ENCODE assay signal across 13 cellular contexts in genomic region chr20:52049001-52049731, GRCh38.
A peak's percentile ranks its signal among the peaks of the same experiment; 100 is the strongest.
DNase-seq lines count a peak whose midpoint lies in the region; ATAC-seq, FAIRE-seq and TF ChIP-seq lines count a peak whose summit lies in the region.
"Had no signal": no experiment of that assay in that cellular context is flagged by ENCODE, and none has a peak within 500 bp of the region (broad histone marks: within the 10 kb centered on the region; RNA-seq: fewer than 3 reads in every experiment).

No MANE protein-coding gene starts in this region.

- peak overlapping the region; percentile 86; the same call in 1 of the 2 replicates for H2BK5ac ChIP-seq in H1 (ENCODE audit: low read depth, low read length)

- no peaks in the 10 kb centered on the region for H3K36me3 Mint-ChIP-seq in mesothelial cell of epicardium
- H3K36me3 Mint-ChIP-seq in MCF 10A (ENCODE audit: insufficient read depth, unreplicated experiment): no peaks in the 10 kb centered on the region
- H3K36me3 Mint-ChIP-seq: CD4-positive, CD25-positive, alpha-beta regulatory T cell had no signal

- no peak overlapping the region for H2AFZ ChIP-seq in H1 (ENCODE audit: low read length)

- H3K27ac ChIP-seq in HUES48 (ENCODE audit: low read depth, low read length): peak overlapping the region; percentile 98
- H3K27ac ChIP-seq in H1 (ENCODE audit: low read depth, low read length): peak overlapping the region; percentile 33; the same call in 1 of the 2 replicates
- no peak overlapping the region for H3K27ac ChIP-seq in suprapubic skin
- H3K27ac ChIP-seq: gastrocnemius medialis had no signal

- H3K27ac Mint-ChIP-seq in mesothelial cell of epicardium (peak overlapping the region; percentile 91), MCF 10A (ENCODE audit: low read depth, unreplicated experiment) (no peak overlapping the region)
- H3K27ac Mint-ChIP-seq: CD4-positive, CD25-positive, alpha-beta regulatory T cell had no signal

- no peak overlapping the region for H4K8ac ChIP-seq in H1 (ENCODE audit: extremely low read depth, insufficient read depth, low read length)

- FAIRE-seq in H1 (lab: Jason Lieb, UNC): no peak
- FAIRE-seq: bronchial epithelial cell, small intestine had no signal

- no peak for TF ChIP-seq CTCF in H1 (IDR thresholded peaks at IDR 0.05; ENCODE audit: control extremely low read depth in 1 of 3, insufficient read depth in 1 of 3, low read depth in 1 of 3, low read length in 3 of 3)
- no peak for TF ChIP-seq CTCF in mesothelial cell of epicardium (IDR thresholded peaks at IDR 0.05; ENCODE audit: unreplicated experiment)
- TF ChIP-seq CTCF in suprapubic skin (IDR thresholded peaks at IDR 0.05): no peak
- TF ChIP-seq CTCF in MCF 10A (IDR thresholded peaks at IDR 0.05; ENCODE audit: unreplicated experiment): no peak

- no peaks in the 10 kb centered on the region for H4K20me1 ChIP-seq in H1 (replicated peaks in 1 of 2; ENCODE audit: control insufficient read depth in 1 of 2, insufficient read depth in 2 of 2, low read length in 2 of 2)

- POLR2A ChIA-PET in H1 (lab: Charles Lee; ENCODE audit: partially characterized antibody): interaction anchor here (0.6 to 4.6 kb wide), 9 partner anchors 10 to 332 kb away, joined by 3 to 24 read pairs (median 4); no protein-coding TSS in a partner anchor
- POLR2A ChIA-PET in MCF 10A (lab: Yijun Ruan, JAX): interaction anchor here (0.7 kb wide), 2 partner anchors 9 to 1276 kb away, joined by 3 to 4 read pairs; no protein-coding TSS in a partner anchor

- H3K56ac ChIP-seq in H1 (replicated peaks; ENCODE audit: insufficient read length, low read depth, low read length): no peak overlapping the region

- H3K9me3 Mint-ChIP-seq in mesothelial cell of epicardium: no peaks in the 10 kb centered on the region
- H3K9me3 Mint-ChIP-seq in MCF 10A (ENCODE audit: unreplicated experiment): no peaks in the 10 kb centered on the region

- H3K4me1 ChIP-seq in HUES48 (ENCODE audit: control insufficient read depth, insufficient read depth, low read length) (peaks cover 34% of the 10 kb centered on the region), H1 (replicated peaks in 1 of 4; ENCODE audit: control insufficient read depth in 3 of 4, insufficient read depth in 4 of 4, low read length in 3 of 4) (peaks cover 8 to 22% (median 15%) of the 10 kb centered on the region in 4 experiments), suprapubic skin (no peaks in the 10 kb centered on the region)
- H3K4me1 ChIP-seq: gastrocnemius medialis had no signal

- no peaks in the 10 kb centered on the region for H3K79me1 ChIP-seq in H1 (ENCODE audit: low read depth, low read length)

- H2BK120ac ChIP-seq in H1 (replicated peaks; ENCODE audit: low read depth, low read length): peak overlapping the region; percentile 16

- H3K9ac ChIP-seq in HUES48 (ENCODE audit: low read depth, low read length) (peak overlapping the region; percentile 41), H1 (replicated peaks in 1 of 4; ENCODE audit: extremely low read depth in 1 of 4, low read depth in 3 of 4, low read length in 3 of 4) (no peak overlapping the region)

- no peak overlapping the region for H3K23ac ChIP-seq in H1 (ENCODE audit: insufficient read length)

- CTCF ChIA-PET in H1 (lab: Charles Lee; ENCODE audit: partially characterized antibody) (interaction anchor here (0.6 to 1.4 kb wide), 4 partner anchors 12 to 249 kb away, joined by 3 to 8 read pairs (median 4); no protein-coding TSS in a partner anchor), MCF 10A (lab: Yijun Ruan, JAX) (interaction anchor here (0.9 to 2.1 kb wide), 4 partner anchors 12 to 250 kb away, joined by 3 to 7 read pairs (median 4); no protein-coding TSS in a partner anchor)

- TF ChIP-seq EP300 in H1 (IDR thresholded peaks at IDR 0.05; ENCODE audit: borderline replicate concordance in 1 of 2, low read depth in 2 of 2, low read length in 2 of 2) (no peak), suprapubic skin (IDR thresholded peaks at IDR 0.05) (no peak)

- no peaks in the 10 kb centered on the region for H3K79me2 ChIP-seq in H1 (ENCODE audit: control insufficient read depth in 1 of 2, insufficient read depth in 2 of 2, low read length in 2 of 2)

- peak overlapping the region; percentile 18 for H3K4me3 ChIP-seq in HUES48 (ENCODE audit: low read depth, low read length)
- H3K4me3 ChIP-seq in H1 (ENCODE audit: extremely low read depth in 1 of 4, insufficient read depth in 2 of 4, low read depth in 3 of 4, low read length in 4 of 4): peak overlapping the region in 1 of 4 experiments; percentile 52; a peak in 1 of 8 replicates
- no peak overlapping the region for H3K4me3 ChIP-seq in suprapubic skin
- H3K4me3 ChIP-seq: gastrocnemius medialis had no signal

- BruUV-seq in MCF 10A (replicated peaks; lab: Mats Ljungman, UMichigan): no TSS peak

- H3K36me3 ChIP-seq in HUES48 (ENCODE audit: control insufficient read depth, insufficient read depth, low read length) (no peaks in the 10 kb centered on the region), H1 (ENCODE audit: control insufficient read depth in 2 of 4, insufficient read depth in 4 of 4, low read length in 3 of 4) (no peaks in the 10 kb centered on the region), suprapubic skin (no peaks in the 10 kb centered on the region)
- H3K36me3 ChIP-seq: gastrocnemius medialis had no signal

- 0 out of 2 replicates have a peak, but pooled peaks cover 2% of the 10 kb centered on the region for H3K23me2 ChIP-seq in H1 (ENCODE audit: low read depth, low read length)

- H3K9me3 ChIP-seq in HUES48 (ENCODE audit: control insufficient read depth, insufficient read depth, low read length): no peaks in the 10 kb centered on the region
- no peaks in the 10 kb centered on the region for H3K9me3 ChIP-seq in H1 (ENCODE audit: insufficient read depth in 2 of 2, low read depth in 1 of 2, low read length in 1 of 2)
- no peaks in the 10 kb centered on the region for H3K9me3 ChIP-seq in suprapubic skin
- H3K9me3 ChIP-seq: gastrocnemius medialis had no signal

- peak overlapping the region; percentile 34 for H3K4ac ChIP-seq in H1 (replicated peaks; ENCODE audit: insufficient read length, low read depth, low read length)

- H3K4me3 Mint-ChIP-seq in mesothelial cell of epicardium: peak overlapping the region; percentile 40
- no peak overlapping the region for H3K4me3 Mint-ChIP-seq in MCF 10A (ENCODE audit: unreplicated experiment)
- H3K4me3 Mint-ChIP-seq: CD4-positive, CD25-positive, alpha-beta regulatory T cell had no signal

- H3K14ac ChIP-seq in H1 (ENCODE audit: insufficient read length): no peak overlapping the region

- H3K27me3 Mint-ChIP-seq in mesothelial cell of epicardium (ENCODE audit: low read depth) (no peaks in the 10 kb centered on the region), MCF 10A (ENCODE audit: insufficient read depth, unreplicated experiment) (no peaks in the 10 kb centered on the region)

- H3K27me3 ChIP-seq in HUES48 (ENCODE audit: control insufficient read depth, insufficient read depth, low read length): no peaks in the 10 kb centered on the region
- H3K27me3 ChIP-seq in H1 (replicated peaks in 1 of 4; ENCODE audit: control insufficient read depth in 3 of 4, extremely low read depth in 1 of 4, insufficient read depth in 3 of 4, low read length in 3 of 4): no peaks in the 10 kb centered on the region
- H3K27me3 ChIP-seq in suprapubic skin: no peaks in the 10 kb centered on the region
- H3K27me3 ChIP-seq: gastrocnemius medialis had no signal

- H2BK20ac ChIP-seq in H1 (ENCODE audit: low read length): peak overlapping the region; percentile 99

- ATAC-seq in HG02763 (IDR thresholded peaks at IDR 0.05; ENCODE audit: unreplicated experiment): no peak
- ATAC-seq: gastrocnemius medialis had no signal

- H3K4me1 Mint-ChIP-seq in mesothelial cell of epicardium (peaks cover 21% of the 10 kb centered on the region), MCF 10A (ENCODE audit: insufficient read depth, unreplicated experiment) (peaks cover 5% of the 10 kb centered on the region)

- H3K18ac ChIP-seq in H1 (ENCODE audit: extremely low read depth, low read length): peak overlapping the region; percentile 91

- no peak for TF ChIP-seq RAD21 in H1 (IDR thresholded peaks at IDR 0.05 in 1 of 2, conservative IDR thresholded peaks at IDR 0.05 in 1 of 2; ENCODE audit: low read depth in 2 of 2, low read length in 2 of 2)

- H3K4me2 ChIP-seq in H1 (ENCODE audit: insufficient read depth in 1 of 2, low read depth in 2 of 2, low read length in 2 of 2): peak overlapping the region; percentile 74 to 78

- H4K91ac ChIP-seq in H1 (replicated peaks; ENCODE audit: insufficient read length, low read length): peak overlapping the region; percentile 45

- peak overlapping the region; percentile 44; the same call in 1 of the 2 replicates for H2AK5ac ChIP-seq in H1 (ENCODE audit: low read depth, low read length)

- DNase-seq in AG08395 (ENCODE audit: low spot score): peak; percentile 31
- peak in 1 of 2 experiments; percentile 65 for DNase-seq in H1 (ENCODE audit: low read depth in 1 of 2, low spot score in 2 of 2)
- DNase-seq in mesothelial cell of epicardium (ENCODE audit: low spot score in 2 of 2, unreplicated experiment in 2 of 2): no peak
- DNase-seq in suprapubic skin (ENCODE audit: low spot score in 2 of 2): no peak
- no peak for DNase-seq in MCF 10A (ENCODE audit: unreplicated experiment)
- no peak for DNase-seq in NCI-H1092 treated with DMSO at 0.1 percent for 48 hours (lab: John Stamatoyannopoulos, UW)
- DNase-seq: CD4-positive, CD25-positive, alpha-beta regulatory T cell; gastrocnemius medialis; NCI-H2081 treated with DMSO at 0.1 percent for 48 hours; small intestine had no signal

- H4K5ac ChIP-seq in H1 (ENCODE audit: insufficient read length, low read depth, low read length): peak overlapping the region; percentile 93

- no peak overlapping the region for H2BK15ac ChIP-seq in H1 (ENCODE audit: low read length)

- TF ChIP-seq POLR2A in H1 (IDR thresholded peaks at IDR 0.05; ENCODE audit: control extremely low read depth in 1 of 2, low read depth in 2 of 2, low read length in 2 of 2): peak in 1 of 2 experiments; percentile 43; a peak in 1 of 3 replicates
- no peak for TF ChIP-seq POLR2A in suprapubic skin (IDR thresholded peaks at IDR 0.05)

- intact Hi-C loops in MCF 10A (cut with micrococcal nuclease): no loop called here

- WGBS in H1 (ENCODE audit: extremely low coverage in 1 of 2, insufficient coverage in 1 of 2, insufficient read length in 1 of 2, insufficient replicate concordance in 2 of 2, low coverage in 1 of 2, low lambda C conversion rate in 2 of 2, missing lambda C conversion rate in 1 of 2), 2 experiments: 14% methylated on average over 7 of the region's 7 CpGs; no CpG with 5 or more reads in 1 of the 2 experiments
- WGBS in suprapubic skin: 55% methylated on average over 7 of the region's 7 CpGs

- H2BK12ac ChIP-seq in H1 (ENCODE audit: low read depth, low read length): peak overlapping the region; percentile 73; the same call in 1 of the 2 replicates

TF ChIP-seq in H1, 55 proteins besides CTCF, POLR2A, EP300 and RAD21:
- TF ChIP-seq YY1 (IDR thresholded peaks at IDR 0.05; ENCODE audit: low read depth, low read length): no peak
- TF ChIP-seq E2F6 (IDR thresholded peaks at IDR 0.05): 0 out of 2 replicates have a peak, but pooled peaks have one; percentile 44
